16 cellular contexts compared by ENCODE assay signal in genomic region chr7:139987691-139988516, GRCh38.
DNase-seq lines count a peak whose midpoint lies in the region; ATAC-seq and TF ChIP-seq lines count a peak whose summit lies in the region.
"Had no signal": no experiment of that assay in that cellular context is flagged by ENCODE, and none has a peak within 500 bp of the region (broad histone marks: within the 10 kb centered on the region; RNA-seq: fewer than 3 reads in every experiment).

No MANE protein-coding gene starts in this region.

- H3K27me3 ChIP-seq in DND-41 (ENCODE audit: insufficient read depth, low read length, poor library complexity): peaks cover 7% of the 10 kb centered on the region
- no peaks in the 10 kb centered on the region for H3K27me3 ChIP-seq in SJCRH30
- H3K27me3 ChIP-seq: BE2C, MG63 had no signal

- TF ChIP-seq POLR2A in NB4 (IDR thresholded peaks at IDR 0.05; ENCODE audit: extremely low read depth, insufficient read length): no peak

- H3K9me3 ChIP-seq in DND-41 (ENCODE audit: insufficient read depth, low read length, severe bottlenecking) (no peaks in the 10 kb centered on the region), SJCRH30 (replicated peaks) (no peaks in the 10 kb centered on the region)
- H3K9me3 ChIP-seq: BE2C, MG63 had no signal

- DNase-seq in DND-41: no peak
- no peak for DNase-seq in NB4 (ENCODE audit: low read depth)
- DNase-seq in choroid plexus epithelial cell (ENCODE audit: low read depth): peak; percentile 60
- DNase-seq in retinal pigment epithelial cell (ENCODE audit: low read depth): no peak
- no peak for DNase-seq in SJCRH30
- no peak for DNase-seq in hippocampal formation (lab: John Stamatoyannopoulos, UW)
- DNase-seq in NCI-H510A (lab: John Stamatoyannopoulos, UW): no peak
- DNase-seq: BE2C, KG1, MG63, NCI-H1105 treated with DMSO at 0.1 percent for 48 hours, NCI-H187, NCI-H2171, NCI-H446 treated with DMSO at 0.1 percent for 48 hours, SIG-M5, SW 1271 had no signal

- H4K20me1 ChIP-seq in DND-41 (ENCODE audit: insufficient read depth, low read length): no peaks in the 10 kb centered on the region

- no peak overlapping the region for H2AFZ ChIP-seq in DND-41 (ENCODE audit: low read depth, low read length)

- no peaks in the 10 kb centered on the region for H3K4me1 ChIP-seq in DND-41 (ENCODE audit: insufficient read depth, low read length)
- H3K4me1 ChIP-seq in SJCRH30: no peaks in the 10 kb centered on the region
- H3K4me1 ChIP-seq: BE2C had no signal

- no peaks in the 10 kb centered on the region for H3K79me2 ChIP-seq in DND-41 (ENCODE audit: insufficient read depth, low read length)

- H3K9ac ChIP-seq in DND-41 (ENCODE audit: low read depth, low read length): no peak overlapping the region

- H3K4me2 ChIP-seq in DND-41 (ENCODE audit: insufficient read depth, low read length): no peak overlapping the region

- H3K27ac ChIP-seq in DND-41 (ENCODE audit: low read length): no peak overlapping the region
- no peak overlapping the region for H3K27ac ChIP-seq in SJCRH30

- H3K4me3 ChIP-seq in DND-41 (ENCODE audit: low read depth in 1 of 2, low read length in 2 of 2) (no peak overlapping the region), NB4 (ENCODE audit: low read depth, low read length) (no peak overlapping the region), choroid plexus epithelial cell (ENCODE audit: low read depth, low read length) (no peak overlapping the region), retinal pigment epithelial cell (ENCODE audit: low read length) (no peak overlapping the region), SJCRH30 (no peak overlapping the region)
- H3K4me3 ChIP-seq: MG63 had no signal

- ATAC-seq in DND-41 (ENCODE audit: insufficient read depth, low read depth): no peak

- TF ChIP-seq CTCF in DND-41 (IDR thresholded peaks at IDR 0.05; ENCODE audit: borderline replicate concordance, extremely low read depth, low read length, poor library complexity, severe bottlenecking) (peak; percentile 22), NB4 (IDR thresholded peaks at IDR 0.05; ENCODE audit: low read depth, low read length) (peak; percentile 19), choroid plexus epithelial cell (conservative IDR thresholded peaks at IDR 0.05; ENCODE audit: low read depth, low read length) (peak; percentile 34), retinal pigment epithelial cell (conservative IDR thresholded peaks at IDR 0.05; ENCODE audit: low read depth, low read length) (peak; percentile 21)

- no peaks in the 10 kb centered on the region for H3K36me3 ChIP-seq in DND-41 (ENCODE audit: insufficient read depth, low read length)
- no peaks in the 10 kb centered on the region for H3K36me3 ChIP-seq in SJCRH30
- H3K36me3 ChIP-seq: BE2C, MG63 had no signal
